ENCODE assay signal across 23 cellular contexts in genomic region chr9:116175616-116176015, GRCh38. TPM values are rescaled to one million over a fixed set of nuclear protein-coding genes. Genes with fewer than 3 reads are reported as not detected.
A peak's percentile ranks its signal among the peaks of the same experiment; 100 is the strongest.
DNase-seq lines count a peak whose midpoint lies in the region; ATAC-seq and TF ChIP-seq lines count a peak whose summit lies in the region.
"Had no signal": no experiment of that assay in that cellular context is flagged by ENCODE, and none has a peak within 500 bp of the region (broad histone marks: within the 10 kb centered on the region; RNA-seq: fewer than 3 reads in every experiment).

No MANE protein-coding gene starts in this region.

- no peaks in the 10 kb centered on the region for H3K4me1 ChIP-seq in foreskin keratinocyte
- H3K4me1 ChIP-seq: BE2C, left ventricle myocardium inferior had no signal

- no peak overlapping the region for H3K27ac Mint-ChIP-seq in activated T-cell treated with anti-CD3 and anti-CD28 coated beads, Interleukin-2, amount 50 U/mL, for 72 hours
- H3K27ac Mint-ChIP-seq: naive thymus-derived CD8-positive, alpha-beta T cell; T-helper 17 cell had no signal

- in situ Hi-C loops in Caki2 (cut with HindIII; ENCODE audit: low pct_unique_long_range_greater_than_20kb, low sequenced_read_pairs) (no loop called here), astrocyte of the spinal cord (cut with HindIII; ENCODE audit: low sequenced_read_pairs) (no loop called here)

- H3K4me3 ChIP-seq in astrocyte of the spinal cord (ENCODE audit: low read depth, low read length) = no peak overlapping the region
- H3K4me3 ChIP-seq: left ventricle myocardium inferior had no signal

- peak; percentile 31 for ATAC-seq in foreskin keratinocyte
- ATAC-seq in GM21825 (IDR thresholded peaks at IDR 0.05; ENCODE audit: unreplicated experiment) = no peak
- no peak for ATAC-seq in activated T-cell treated with anti-CD3 and anti-CD28 coated beads, Interleukin-2, amount 50 U/mL, for 72 hours (replicated peaks in 1 of 2)
- ATAC-seq: naive thymus-derived CD8-positive, alpha-beta T cell; Panc1; T-helper 17 cell had no signal

- no peak overlapping the region for H3K4me3 Mint-ChIP-seq in activated T-cell treated with anti-CD3 and anti-CD28 coated beads, Interleukin-2, amount 50 U/mL, for 72 hours
- H3K4me3 Mint-ChIP-seq: naive thymus-derived CD8-positive, alpha-beta T cell; T-helper 17 cell had no signal

- H3K27me3 ChIP-seq in foreskin keratinocyte = peaks cover 66% of the 10 kb centered on the region
- H3K27me3 ChIP-seq: BE2C had no signal

- H3K27ac ChIP-seq in foreskin keratinocyte = no peak overlapping the region
- H3K27ac ChIP-seq: left ventricle myocardium inferior had no signal

- H3K36me3 Mint-ChIP-seq in activated T-cell treated with anti-CD3 and anti-CD28 coated beads, Interleukin-2, amount 50 U/mL, for 72 hours (ENCODE audit: insufficient read depth in 2 of 2) = no peaks in the 10 kb centered on the region
- H3K36me3 Mint-ChIP-seq: naive thymus-derived CD8-positive, alpha-beta T cell had no signal

- no peaks in the 10 kb centered on the region for H3K27me3 Mint-ChIP-seq in activated T-cell treated with anti-CD3 and anti-CD28 coated beads, Interleukin-2, amount 50 U/mL, for 72 hours (ENCODE audit: low read depth)
- H3K27me3 Mint-ChIP-seq: T-helper 17 cell had no signal

- DNase-seq in Caki2 (ENCODE audit: low read depth) (peak; percentile 21), LHCN-M2 (ENCODE audit: low read depth) (peak; percentile 69), astrocyte of the spinal cord (ENCODE audit: low read depth, low spot score) (peak; percentile 23), foreskin keratinocyte (no peak), NCI-H1694 treated with DMSO at 0.1 percent for 48 hours (lab: John Stamatoyannopoulos, UW) (no peak)
- no peak for DNase-seq in activated T-cell treated with anti-CD3 and anti-CD28 coated beads, Interleukin-2, amount 50 U/mL, for 72 hours
- no peak for DNase-seq in activated CD4-positive, alpha-beta T cell treated with anti-CD3 and anti-CD28 coated beads for 4 hours
- DNase-seq: activated naive CD4-positive, alpha-beta T cell treated with anti-CD3 and anti-CD28 coated beads, Interleukin-2, amount 50 U/mL, for 16 hours; anterior cingulate cortex; BE2C; cerebellar nuclear complex; DND-41; effector CD4-positive, alpha-beta T cell; foreskin melanocyte; left ventricle myocardium inferior; midbrain; naive thymus-derived CD8-positive, alpha-beta T cell; NCI-H1105; NCI-H2081 treated with DMSO at 0.1 percent for 48 hours; NCI-H774; T-helper 17 cell had no signal

- H3K4me1 Mint-ChIP-seq in activated T-cell treated with anti-CD3 and anti-CD28 coated beads, Interleukin-2, amount 50 U/mL, for 72 hours (ENCODE audit: low read depth) = no peaks in the 10 kb centered on the region
- H3K4me1 Mint-ChIP-seq: naive thymus-derived CD8-positive, alpha-beta T cell; T-helper 17 cell had no signal

- TF ChIP-seq CTCF in astrocyte of the spinal cord (IDR thresholded peaks at IDR 0.05; ENCODE audit: low read depth, low read length) = no peak
- TF ChIP-seq CTCF in foreskin keratinocyte (conservative IDR thresholded peaks at IDR 0.05) = no peak

- peaks cover 1 to 2% of the 10 kb centered on the region in 2 donors for H3K9me3 Mint-ChIP-seq in activated T-cell treated with anti-CD3 and anti-CD28 coated beads, Interleukin-2, amount 50 U/mL, for 72 hours

RNA-seq across cellular contexts. Expression of gene PAPPA, which starts 22.0 kb away (rescaled TPM):
- total RNA-seq in Caki2 (2014; rRNA removed; shearing (Covaris generic); ENCODE audit: low replicate concordance) = 1.2 and 1.9 TPM in 2 replicates
- 3.0 and 4.7 TPM in 2 replicates for total RNA-seq in LHCN-M2 (2014; rRNA removed)
- 1.5 TPM for polyA plus RNA-seq in LHCN-M2 (2012)
- total RNA-seq in foreskin keratinocyte = 0.25 and 0.44 TPM in 2 replicates
- polyA plus RNA-seq in foreskin keratinocyte = 0.03 and 0.04 TPM in 2 replicates
- total RNA-seq in activated T-cell treated with anti-CD3 and anti-CD28 coated beads, Interleukin-2, amount 50 U/mL, for 72 hours = not detected
- total RNA-seq: naive thymus-derived CD8-positive, alpha-beta T cell had no signal

Comparison
In these comparisons a context has a peak if more than half of its experiments do, and no peak if none do; other contexts are left out.
1. DNase-seq: peak in Caki2 (single experiment), LHCN-M2 (single experiment) and astrocyte of the spinal cord (single experiment); none in foreskin keratinocyte (0 of 2), NCI-H1694 treated with DMSO at 0.1 percent for 48 hours (single experiment), activated T-cell treated with anti-CD3 and anti-CD28 coated beads, Interleukin-2, amount 50 U/mL, for 72 hours (0 of 2) and activated CD4-positive, alpha-beta T cell treated with anti-CD3 and anti-CD28 coated beads for 4 hours (0 of 2).